12 cellular contexts compared by ENCODE assay signal in genomic region chr1:107250169-107250568, GRCh38.
DNase-seq lines count a peak whose midpoint lies in the region; TF ChIP-seq lines count a peak whose summit lies in the region.
"Had no signal": no experiment of that assay in that cellular context is flagged by ENCODE, and none has a peak within 500 bp of the region (broad histone marks: within the 10 kb centered on the region; RNA-seq: fewer than 3 reads in every experiment).

No MANE protein-coding gene starts in this region.

- H3K4me3 ChIP-seq in GM06990 (replicated peaks; ENCODE audit: low read depth, low read length) (no peak overlapping the region), kidney epithelial cell (ENCODE audit: low read depth, low read length) (no peak overlapping the region)
- H3K4me3 ChIP-seq: SJSA1 had no signal

- peaks cover 2% of the 10 kb centered on the region for H3K36me3 Mint-ChIP-seq in IgD-negative memory B cell
- no peaks in the 10 kb centered on the region for H3K36me3 Mint-ChIP-seq in activated CD4-positive, alpha-beta memory T cell treated with anti-CD3 and anti-CD28 coated beads for 36 hours

- no peaks in the 10 kb centered on the region for H3K9me3 Mint-ChIP-seq in IgD-negative memory B cell
- H3K9me3 Mint-ChIP-seq in activated CD4-positive, alpha-beta memory T cell treated with anti-CD3 and anti-CD28 coated beads for 36 hours = no peaks in the 10 kb centered on the region

- POLR2A ChIA-PET in activated CD4-positive, alpha-beta memory T cell treated with anti-CD3 and anti-CD28 coated beads for 36 hours (lab: Charles Lee) = no interaction called here

- H3K4me3 Mint-ChIP-seq in IgD-negative memory B cell = peak overlapping the region in 2 of 4 donors; percentile 6 to 72
- no peak overlapping the region for H3K4me3 Mint-ChIP-seq in activated CD4-positive, alpha-beta memory T cell treated with anti-CD3 and anti-CD28 coated beads for 36 hours

- TF ChIP-seq CTCF in GM06990 (IDR thresholded peaks at IDR 0.05; ENCODE audit: insufficient read depth, low read length, poor library complexity, severe bottlenecking) (no peak), kidney epithelial cell (IDR thresholded peaks at IDR 0.05; ENCODE audit: insufficient read depth, low read length, poor library complexity, severe bottlenecking) (no peak)

- H3K27ac Mint-ChIP-seq in IgD-negative memory B cell = peak overlapping the region; percentile 57 to 91 (median 80)
- H3K27ac Mint-ChIP-seq in activated CD4-positive, alpha-beta memory T cell treated with anti-CD3 and anti-CD28 coated beads for 36 hours = no peak overlapping the region

- H3K27me3 ChIP-seq in GM06990 (replicated peaks; ENCODE audit: control insufficient read depth, insufficient read depth, low read length) = no peaks in the 10 kb centered on the region
- no peaks in the 10 kb centered on the region for H3K27me3 ChIP-seq in kidney epithelial cell (ENCODE audit: control insufficient read depth, insufficient read depth, low read length)
- H3K27me3 ChIP-seq: SJSA1 had no signal

- peak; percentile 10 for DNase-seq in GM06990 (ENCODE audit: extremely low read depth, insufficient read length)
- peak; percentile 24 for DNase-seq in NCI-H774 (lab: John Stamatoyannopoulos, UW)
- peak; percentile 49 for DNase-seq in kidney epithelial cell (ENCODE audit: low read depth)
- no peak for DNase-seq in cerebellar cortex (ENCODE audit: low spot score)
- no peak for DNase-seq in AG08396 (ENCODE audit: low spot score)
- no peak for DNase-seq in activated CD4-positive, alpha-beta memory T cell treated with anti-CD3 and anti-CD28 coated beads for 36 hours
- DNase-seq in stimulated activated naive CD4-positive, alpha-beta T cell (lab: John Stamatoyannopoulos, UW) = no peak
- DNase-seq: H7, left cardiac atrium, NCI-H2227 treated with DMSO at 0.1 percent for 48 hours had no signal

- intact Hi-C loops in activated CD4-positive, alpha-beta memory T cell treated with anti-CD3 and anti-CD28 coated beads for 36 hours (cut with micrococcal nuclease) = no loop called here

- CTCF ChIA-PET in activated CD4-positive, alpha-beta memory T cell treated with anti-CD3 and anti-CD28 coated beads for 36 hours (lab: Charles Lee) = interaction anchor here (0.6 kb wide), 1 partner anchor 16 kb away, joined by 7 read pairs; no protein-coding TSS in a partner anchor

- peaks cover 42 to 58% (median 53%) of the 10 kb centered on the region in 3 donors for H3K4me1 Mint-ChIP-seq in IgD-negative memory B cell
- H3K4me1 Mint-ChIP-seq in activated CD4-positive, alpha-beta memory T cell treated with anti-CD3 and anti-CD28 coated beads for 36 hours (ENCODE audit: low read depth) = no peaks in the 10 kb centered on the region

- H3K36me3 ChIP-seq in GM06990 (ENCODE audit: control insufficient read depth, insufficient read depth, low read length) (no peaks in the 10 kb centered on the region), kidney epithelial cell (ENCODE audit: control insufficient read depth, insufficient read depth, low read length) (no peaks in the 10 kb centered on the region)
- H3K36me3 ChIP-seq: SJSA1 had no signal

- peaks cover 3% of the 10 kb centered on the region for H3K27me3 Mint-ChIP-seq in IgD-negative memory B cell
- no peaks in the 10 kb centered on the region for H3K27me3 Mint-ChIP-seq in activated CD4-positive, alpha-beta memory T cell treated with anti-CD3 and anti-CD28 coated beads for 36 hours

Comparison
In these comparisons a context has a peak if more than half of its experiments do, and no peak if none do; other contexts are left out.
1. DNase-seq: peak in GM06990 (single experiment), NCI-H774 (single experiment) and kidney epithelial cell (single experiment); none in cerebellar cortex (single experiment), AG08396 (single experiment), activated CD4-positive, alpha-beta memory T cell treated with anti-CD3 and anti-CD28 coated beads for 36 hours (single experiment) and stimulated activated naive CD4-positive, alpha-beta T cell (0 of 6).